8 cellular contexts compared by ENCODE assay signal in genomic region chr12:6215932-6216494, GRCh38. TPM values are rescaled to one million over a fixed set of nuclear protein-coding genes. Genes with fewer than 3 reads are reported as not detected.
A peak's percentile ranks its signal among the peaks of the same experiment; 100 is the strongest.
DNase-seq lines count a peak whose midpoint lies in the region; ATAC-seq lines count a peak whose summit lies in the region.

No MANE protein-coding gene starts in this region.

- H3K4me1 Mint-ChIP-seq in activated T-helper 2 cell treated with anti-CD3 and anti-CD28 coated beads, Interferon-gamma antibody, Interleukin-2, Interleukin-4, amounts not matched to agents 10 μg/mL and 5 μg/mL and 100 μg/mL, durations not matched to agents 14 hours and 24 hours and 36 hours (ENCODE audit: low read depth), result peaks cover 40% of the 10 kb centered on the region

- peaks cover 7% of the 10 kb centered on the region for H3K27me3 Mint-ChIP-seq in activated T-helper 2 cell treated with anti-CD3 and anti-CD28 coated beads, Interferon-gamma antibody, Interleukin-2, Interleukin-4, amounts not matched to agents 10 μg/mL and 5 μg/mL and 100 μg/mL, durations not matched to agents 14 hours and 24 hours and 36 hours (ENCODE audit: low read depth)

- intact Hi-C loops in activated T-helper 2 cell treated with anti-CD3 and anti-CD28 coated beads, Interferon-gamma antibody, Interleukin-2, Interleukin-4, amounts not matched to agents 10 μg/mL and 5 μg/mL and 100 μg/mL, durations not matched to agents 14 hours and 24 hours and 36 hours (cut with micrococcal nuclease), result loop anchor here (1.0 kb wide), 1 partner anchor 51 kb away; no protein-coding TSS in a partner anchor

- H3K4me3 Mint-ChIP-seq in activated T-helper 2 cell treated with anti-CD3 and anti-CD28 coated beads, Interferon-gamma antibody, Interleukin-2, Interleukin-4, amounts not matched to agents 10 μg/mL and 5 μg/mL and 100 μg/mL, durations not matched to agents 14 hours and 24 hours and 36 hours (ENCODE audit: low read depth), result no peak overlapping the region

- DNase-seq in HS-5 (ENCODE audit: low read depth), result peak; percentile 75
- DNase-seq in activated T-helper 2 cell treated with anti-CD3 and anti-CD28 coated beads, Interferon-gamma antibody, Interleukin-2, Interleukin-4, amounts not matched to agents 10 μg/mL and 5 μg/mL and 100 μg/mL, durations not matched to agents 14 hours and 24 hours and 36 hours (ENCODE audit: low spot score), result no peak
- DNase-seq in hepatic stellate cell (ENCODE audit: low spot score), result peak; percentile 93
- DNase-seq in NOMO-1 treated with DMSO at 0.1 percent for 48 hours (lab: John Stamatoyannopoulos, UW; ENCODE audit: unreplicated experiment), result no peak
- DNase-seq in NCI-H526 treated with DMSO at 0.1 percent for 48 hours (lab: John Stamatoyannopoulos, UW), result no peak

- H3K4me3 ChIP-seq in skeletal muscle satellite cell (ENCODE audit: low read length), result peak overlapping the region; percentile 44

- peak overlapping the region; percentile 61 for H3K4me2 ChIP-seq in skeletal muscle satellite cell (ENCODE audit: low read length)

- H3K36me3 Mint-ChIP-seq in activated T-helper 2 cell treated with anti-CD3 and anti-CD28 coated beads, Interferon-gamma antibody, Interleukin-2, Interleukin-4, amounts not matched to agents 10 μg/mL and 5 μg/mL and 100 μg/mL, durations not matched to agents 14 hours and 24 hours and 36 hours (ENCODE audit: low read depth), result no peaks in the 10 kb centered on the region

- no peaks in the 10 kb centered on the region for H3K9me3 ChIP-seq in skeletal muscle satellite cell (replicated peaks; ENCODE audit: low read length)

- H3K27ac Mint-ChIP-seq in activated T-helper 2 cell treated with anti-CD3 and anti-CD28 coated beads, Interferon-gamma antibody, Interleukin-2, Interleukin-4, amounts not matched to agents 10 μg/mL and 5 μg/mL and 100 μg/mL, durations not matched to agents 14 hours and 24 hours and 36 hours, result peak overlapping the region; percentile 61

- no peaks in the 10 kb centered on the region for H3K9me3 Mint-ChIP-seq in activated T-helper 2 cell treated with anti-CD3 and anti-CD28 coated beads, Interferon-gamma antibody, Interleukin-2, Interleukin-4, amounts not matched to agents 10 μg/mL and 5 μg/mL and 100 μg/mL, durations not matched to agents 14 hours and 24 hours and 36 hours

- peaks cover 63% of the 10 kb centered on the region for H3K4me1 ChIP-seq in skeletal muscle satellite cell (ENCODE audit: control insufficient read depth, insufficient read depth, low read length)

- H3K9ac ChIP-seq in skeletal muscle satellite cell (ENCODE audit: low read depth, low read length), result peak overlapping the region; percentile 84

- ATAC-seq in GM18867 (IDR thresholded peaks at IDR 0.05; ENCODE audit: unreplicated experiment) (no peak), HG02970 (IDR thresholded peaks at IDR 0.05; ENCODE audit: low FRiP score, unreplicated experiment) (no peak)

- no peaks in the 10 kb centered on the region for H3K27me3 ChIP-seq in skeletal muscle satellite cell (ENCODE audit: control insufficient read depth, insufficient read depth, low read length)

- H3K36me3 ChIP-seq in skeletal muscle satellite cell (ENCODE audit: insufficient read depth, low read length), result no peaks in the 10 kb centered on the region

RNA-seq across cellular contexts. Expression of gene CD9, which starts 15.8 kb away (rescaled TPM):
- total RNA-seq in activated T-helper 2 cell treated with anti-CD3 and anti-CD28 coated beads, Interferon-gamma antibody, Interleukin-2, Interleukin-4, amounts not matched to agents 10 μg/mL and 5 μg/mL and 100 μg/mL, durations not matched to agents 14 hours and 24 hours and 36 hours, result 24.8 and 26.4 TPM in 2 replicates
- total RNA-seq in skeletal muscle satellite cell (2012; rRNA removed), result 31.7 and 66.4 TPM in 2 replicates

Comparison
In these comparisons a context has a peak if more than half of its experiments do, and no peak if none do; other contexts are left out.
1. DNase-seq: peak in HS-5 (single experiment) and hepatic stellate cell (single experiment); none in activated T-helper 2 cell treated with anti-CD3 and anti-CD28 coated beads, Interferon-gamma antibody, Interleukin-2, Interleukin-4, amounts not matched to agents 10 μg/mL and 5 μg/mL and 100 μg/mL, durations not matched to agents 14 hours and 24 hours and 36 hours (single experiment), NOMO-1 treated with DMSO at 0.1 percent for 48 hours (single experiment) and NCI-H526 treated with DMSO at 0.1 percent for 48 hours (single experiment).